13 cellular contexts compared by ENCODE assay signal in the genomic region with DNA sequence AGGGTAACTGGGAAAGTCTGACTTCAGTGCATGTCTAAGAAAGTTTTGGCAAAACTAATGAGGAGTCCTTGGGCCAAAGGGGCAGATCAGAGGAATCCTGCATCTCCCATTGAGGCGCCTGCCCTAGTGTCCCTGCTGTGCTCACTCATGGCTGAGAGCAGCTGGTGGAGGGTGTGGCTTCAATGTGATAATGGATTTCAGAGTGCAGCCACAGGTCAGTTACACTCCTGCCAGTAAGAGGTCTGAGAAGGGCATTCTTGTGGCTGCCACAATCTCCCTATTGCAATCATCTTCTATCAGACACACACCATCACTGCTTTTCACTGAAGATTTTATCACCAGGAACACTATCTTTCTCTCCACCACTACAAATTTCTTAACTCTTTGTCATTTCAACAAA.
DNase-seq lines count a peak whose midpoint lies in the region; ATAC-seq and TF ChIP-seq lines count a peak whose summit lies in the region.
"Had no signal": no experiment of that assay in that cellular context is flagged by ENCODE, and none has a peak within 500 bp of the region (broad histone marks: within the 10 kb centered on the region; RNA-seq: fewer than 3 reads in every experiment).

No MANE protein-coding gene starts in this region.

- H3K27ac ChIP-seq in WERI-Rb-1 (peak overlapping the region; percentile 67), left lung (no peak overlapping the region)
- H3K27ac ChIP-seq: PC-9, right atrium auricular region had no signal

- H3K27me3 ChIP-seq in WERI-Rb-1 (ENCODE audit: insufficient read depth, low read depth, severe bottlenecking) (no peaks in the 10 kb centered on the region), left lung (no peaks in the 10 kb centered on the region), BE2C (no peaks in the 10 kb centered on the region)
- H3K27me3 ChIP-seq: right atrium auricular region had no signal

- ATAC-seq in mucosa of descending colon (peak; percentile 48), left lung (no peak)
- ATAC-seq: activated T-cell treated with anti-CD3 and anti-CD28 coated beads, Interleukin-2, amount 50 U/mL, for 72 hours had no signal

- H3K9me3 ChIP-seq in WERI-Rb-1 (ENCODE audit: severe bottlenecking) (no peaks in the 10 kb centered on the region), mucosa of descending colon (no peaks in the 10 kb centered on the region), left lung (no peaks in the 10 kb centered on the region), BE2C (no peaks in the 10 kb centered on the region)
- H3K9me3 ChIP-seq: right atrium auricular region had no signal

- no peak for TF ChIP-seq CTCF in WERI-Rb-1 (IDR thresholded peaks at IDR 0.05; ENCODE audit: low read depth, low read length)
- TF ChIP-seq CTCF in mucosa of descending colon (IDR thresholded peaks at IDR 0.05), result no peak
- TF ChIP-seq CTCF in left lung (IDR thresholded peaks at IDR 0.05), result no peak
- TF ChIP-seq CTCF in BE2C (IDR thresholded peaks at IDR 0.05; ENCODE audit: low read depth, low read length), result no peak

- H3K4me1 ChIP-seq in mucosa of descending colon (ENCODE audit: low read depth) (no peaks in the 10 kb centered on the region), left lung (no peaks in the 10 kb centered on the region), BE2C (no peaks in the 10 kb centered on the region)
- H3K4me1 ChIP-seq: right atrium auricular region had no signal

- H3K36me3 ChIP-seq in WERI-Rb-1 (no peaks in the 10 kb centered on the region), mucosa of descending colon (ENCODE audit: low read depth) (no peaks in the 10 kb centered on the region), left lung (no peaks in the 10 kb centered on the region), BE2C (no peaks in the 10 kb centered on the region)
- H3K36me3 ChIP-seq: right atrium auricular region had no signal

- intact Hi-C loops in mucosa of descending colon (cut with DNase I, micrococcal nuclease), result no loop called here
- intact Hi-C loops in left lung (cut with DNase I), result no loop called here

- no peak overlapping the region for H3K4me3 ChIP-seq in WERI-Rb-1 (ENCODE audit: low read depth, low read length)
- H3K4me3 ChIP-seq in mucosa of descending colon, result no peak overlapping the region
- no peak overlapping the region for H3K4me3 ChIP-seq in left lung
- no peak overlapping the region for H3K4me3 ChIP-seq in BE2C (ENCODE audit: low read depth, low read length)
- H3K4me3 ChIP-seq: PC-9, right atrium auricular region had no signal

- DNase-seq in Daoy (ENCODE audit: low read depth) (peak; percentile 39), NCI-H146 (lab: John Stamatoyannopoulos, UW) (peak; percentile 71), WERI-Rb-1 (peak; percentile 81), mucosa of descending colon (no peak), left lung (no peak), BE2C (no peak), HPDE6-E6E7 (ENCODE audit: extremely low spot score) (no peak)
- DNase-seq: activated CD4-positive, alpha-beta T cell treated with anti-CD3 and anti-CD28 coated beads, Interleukin-2, amount 50 U/mL, for 48 hours; activated T-cell treated with anti-CD3 and anti-CD28 coated beads, Interleukin-2, amount 50 U/mL, for 72 hours; C1 segment of cervical spinal cord; NCI-H2081; PC-9 had no signal

Comparison
In these comparisons a context has a peak if more than half of its experiments do, and no peak if none do; other contexts are left out.
1. DNase-seq: peak in Daoy (single experiment), NCI-H146 (single experiment) and WERI-Rb-1 (single experiment); none in mucosa of descending colon (0 of 3), left lung (0 of 2), BE2C (single experiment) and HPDE6-E6E7 (single experiment).